Comparison of ENCODE assay signal across 25 cellular contexts in the genomic region with DNA sequence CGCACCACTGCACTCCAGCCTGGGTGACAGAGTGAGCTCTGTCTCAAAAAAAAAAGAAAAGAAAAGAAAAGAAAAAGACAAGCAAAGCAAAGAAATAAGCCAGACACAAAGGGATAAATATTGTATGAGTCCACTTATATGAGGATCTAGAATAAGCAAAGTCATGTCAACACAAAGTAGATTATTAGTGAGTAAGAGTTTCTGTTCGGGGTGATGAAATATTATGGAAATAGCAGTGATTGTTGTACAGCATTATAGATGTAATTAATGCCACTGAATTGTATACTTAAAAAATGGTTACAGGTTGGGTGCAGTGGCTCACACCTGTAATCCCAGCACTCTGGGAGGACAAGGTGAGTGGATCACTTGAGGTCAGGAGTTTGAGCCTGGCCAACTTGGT.
DNase-seq lines count a peak whose midpoint lies in the region; ATAC-seq, FAIRE-seq and TF ChIP-seq lines count a peak whose summit lies in the region.
"Had no signal": no experiment of that assay in that cellular context is flagged by ENCODE, and none has a peak within 500 bp of the region (broad histone marks: within the 10 kb centered on the region; RNA-seq: fewer than 3 reads in every experiment).

No MANE protein-coding gene starts in this region.

- no peak overlapping the region; the same call in 2 of the 3 replicates for H3K4me2 ChIP-seq in A549
- H3K4me2 ChIP-seq: BLaER1 had no signal

- peaks cover 1% of the 10 kb centered on the region for H3K36me3 Mint-ChIP-seq in chondrocyte (ENCODE audit: low read depth)
- no peaks in the 10 kb centered on the region; the same call in 1 of the 2 replicates for H3K36me3 Mint-ChIP-seq in WTC11
- H3K36me3 Mint-ChIP-seq: CD4-positive, alpha-beta memory T cell; CD4-positive, CD25-positive, alpha-beta regulatory T cell had no signal

- H3K27me3 ChIP-seq in ascending aorta (no peaks in the 10 kb centered on the region), tibial artery (no peaks in the 10 kb centered on the region)
- H3K27me3 ChIP-seq: BE2C, BLaER1 had no signal

- WGBS in A549 (ENCODE audit: missing lambda C conversion rate) = 77% methylated on average over 2 of the region's 2 CpGs

- H3K27ac ChIP-seq in A549 = peak overlapping the region; percentile 39 to 42; a peak in 2 of 6 replicates
- H3K27ac ChIP-seq in ascending aorta = peak overlapping the region; percentile 55 to 60
- peak overlapping the region; percentile 65 to 78 for H3K27ac ChIP-seq in tibial artery
- H3K27ac ChIP-seq: 22Rv1, BLaER1 had no signal

- no peak for TF ChIP-seq CTCF in A549 (IDR thresholded peaks at IDR 0.05)
- no peak for TF ChIP-seq CTCF in ascending aorta (IDR thresholded peaks at IDR 0.05)
- TF ChIP-seq CTCF in chondrocyte (IDR thresholded peaks at IDR 0.05) = no peak
- TF ChIP-seq CTCF in tibial artery (IDR thresholded peaks at IDR 0.05) = no peak
- no peak for TF ChIP-seq CTCF in WTC11 (IDR thresholded peaks at IDR 0.05)

- CTCF ChIA-PET in A549 (lab: Yijun Ruan, JAX) = no interaction called here
- CTCF ChIA-PET in WTC11 (lab: Charles Lee) = no interaction called here

- H3K27me3 Mint-ChIP-seq in chondrocyte (ENCODE audit: low read depth) (no peaks in the 10 kb centered on the region), WTC11 (ENCODE audit: low read depth) (no peaks in the 10 kb centered on the region)
- H3K27me3 Mint-ChIP-seq: CD4-positive, alpha-beta memory T cell; CD4-positive, CD25-positive, alpha-beta regulatory T cell; CD8-positive, alpha-beta memory T cell had no signal

- H3K27ac Mint-ChIP-seq in chondrocyte (ENCODE audit: unreplicated experiment) = peak overlapping the region; percentile 18
- no peak overlapping the region for H3K27ac Mint-ChIP-seq in WTC11
- H3K27ac Mint-ChIP-seq: CD14-positive monocyte; CD4-positive, alpha-beta memory T cell; CD4-positive, CD25-positive, alpha-beta regulatory T cell; CD8-positive, alpha-beta memory T cell had no signal

- H3K9me3 ChIP-seq in A549 (no peaks in the 10 kb centered on the region), ascending aorta (no peaks in the 10 kb centered on the region), tibial artery (no peaks in the 10 kb centered on the region)
- H3K9me3 ChIP-seq: BE2C, BLaER1 had no signal

- no peak for TF ChIP-seq EP300 in A549 (IDR thresholded peaks at IDR 0.05)

- H3K4me1 Mint-ChIP-seq in chondrocyte (ENCODE audit: low read depth) = peaks cover 51% of the 10 kb centered on the region
- H3K4me1 Mint-ChIP-seq in WTC11 = peaks cover 13% of the 10 kb centered on the region
- H3K4me1 Mint-ChIP-seq: CD4-positive, alpha-beta memory T cell; CD4-positive, CD25-positive, alpha-beta regulatory T cell; CD8-positive, alpha-beta memory T cell had no signal

- no peak for TF ChIP-seq RAD21 in A549 (conservative IDR thresholded peaks at IDR 0.05 in 1 of 2, IDR thresholded peaks at IDR 0.05 in 1 of 2)

- POLR2A ChIA-PET in A549 (lab: Yijun Ruan, JAX) = no interaction called here
- POLR2A ChIA-PET in WTC11 (lab: Charles Lee) = no interaction called here

- TF ChIP-seq POLR2A in A549 (IDR thresholded peaks at IDR 0.05; ENCODE audit: low read length) = no peak

- no peak overlapping the region for H3K4me3 ChIP-seq in A549
- no peak overlapping the region for H3K4me3 ChIP-seq in ascending aorta
- H3K4me3 ChIP-seq in tibial artery = no peak overlapping the region
- H3K4me3 ChIP-seq: BLaER1 had no signal

- DNase-seq in A549 (ENCODE audit: low read depth in 1 of 2, low spot score in 1 of 2) (no peak), ascending aorta (ENCODE audit: low spot score in 2 of 2) (no peak), chondrocyte (ENCODE audit: low spot score) (no peak), tibial artery (no peak), WTC11 (ENCODE audit: low spot score) (no peak), GDM1 (lab: John Stamatoyannopoulos, UW) (no peak)
- DNase-seq: ACHN; BE2C; C1 segment of cervical spinal cord; CD4-positive, alpha-beta memory T cell; CD4-positive, CD25-positive, alpha-beta regulatory T cell; CD8-positive, alpha-beta memory T cell; COR-L47; DMS 273 treated with DMSO at 0.1 percent for 48 hours; DMS153; DMS53; DMS79; DND-41; EL; GF-D8 had no signal

- intact Hi-C loops in ascending aorta (cut with DNase I) (loop anchor here (5.0 kb wide), 1 partner anchor 33 kb away; no protein-coding TSS in a partner anchor), tibial artery (cut with DNase I; ENCODE audit: low total_unique reads) (loop anchor here (10.0 kb wide), 1 partner anchor 79 kb away; the partner anchor contains the start of gene HIP1)

- no peak for FAIRE-seq in A549 (lab: Jason Lieb, UNC)
- FAIRE-seq: GM12891 had no signal

- ATAC-seq in A549 (no peak), GM18870 (IDR thresholded peaks at IDR 0.05; ENCODE audit: unreplicated experiment) (no peak), WTC11 (no peak)

- H3K9me3 Mint-ChIP-seq in chondrocyte (ENCODE audit: low read depth) (no peaks in the 10 kb centered on the region), WTC11 (peaks cover 8% of the 10 kb centered on the region)
- H3K9me3 Mint-ChIP-seq: CD4-positive, alpha-beta memory T cell; CD4-positive, CD25-positive, alpha-beta regulatory T cell; CD8-positive, alpha-beta memory T cell had no signal

- H3K4me1 ChIP-seq in A549 = peaks cover 22% of the 10 kb centered on the region
- peaks cover 11 to 27% of the 10 kb centered on the region in 2 donors for H3K4me1 ChIP-seq in ascending aorta
- peaks cover 0 to 89% (median 58%) of the 10 kb centered on the region in 4 donors for H3K4me1 ChIP-seq in tibial artery
- H3K4me1 ChIP-seq: BE2C had no signal

- H3K36me3 ChIP-seq in ascending aorta = no peaks in the 10 kb centered on the region
- no peaks in the 10 kb centered on the region for H3K36me3 ChIP-seq in tibial artery
- H3K36me3 ChIP-seq: BE2C had no signal

- H3K4me3 Mint-ChIP-seq in chondrocyte (ENCODE audit: unreplicated experiment) (no peak overlapping the region), WTC11 (no peak overlapping the region)
- H3K4me3 Mint-ChIP-seq: CD14-positive monocyte; CD4-positive, alpha-beta memory T cell; CD4-positive, CD25-positive, alpha-beta regulatory T cell; CD8-positive, alpha-beta memory T cell had no signal

TF ChIP-seq in A549, 52 proteins besides CTCF, POLR2A, EP300 and RAD21:
- no peak for TF ChIP-seq ZSCAN20 (CRISPR knock-in tag; IDR thresholded peaks at IDR 0.05)
- TF ChIP-seq EHF (CRISPR knock-in tag; IDR thresholded peaks at IDR 0.05) = no peak
- no peak for TF ChIP-seq FOSB (CRISPR knock-in tag; IDR thresholded peaks at IDR 0.05)
- no peak for TF ChIP-seq CEBPB (IDR thresholded peaks at IDR 0.05)
- no peak for TF ChIP-seq HOXB13 (CRISPR knock-in tag; IDR thresholded peaks at IDR 0.05; ENCODE audit: low read depth)
- no peak for TF ChIP-seq HDAC2 (IDR thresholded peaks at IDR 0.05)
- TF ChIP-seq HOXB5 (CRISPR knock-in tag; IDR thresholded peaks at IDR 0.05) = no peak
- no peak for TF ChIP-seq CBX2 (IDR thresholded peaks at IDR 0.05; ENCODE audit: borderline replicate concordance, low read depth)
- no peak for TF ChIP-seq HMGXB4 (CRISPR knock-in tag; IDR thresholded peaks at IDR 0.05; ENCODE audit: borderline replicate concordance)

TF ChIP-seq in WTC11, 78 proteins besides CTCF, POLR2A, EP300 and RAD21 (continues in another document):
- no peak for TF ChIP-seq NFYB (CRISPR knock-in tag; conservative IDR thresholded peaks at IDR 0.05; ENCODE audit: low read depth)
- no peak for TF ChIP-seq PRDM15 (CRISPR knock-in tag; IDR thresholded peaks at IDR 0.05)
- no peak for TF ChIP-seq ZNF281 (CRISPR knock-in tag; IDR thresholded peaks at IDR 0.05)
